Comparison of ENCODE assay signal across 8 cellular contexts in the genomic region with DNA sequence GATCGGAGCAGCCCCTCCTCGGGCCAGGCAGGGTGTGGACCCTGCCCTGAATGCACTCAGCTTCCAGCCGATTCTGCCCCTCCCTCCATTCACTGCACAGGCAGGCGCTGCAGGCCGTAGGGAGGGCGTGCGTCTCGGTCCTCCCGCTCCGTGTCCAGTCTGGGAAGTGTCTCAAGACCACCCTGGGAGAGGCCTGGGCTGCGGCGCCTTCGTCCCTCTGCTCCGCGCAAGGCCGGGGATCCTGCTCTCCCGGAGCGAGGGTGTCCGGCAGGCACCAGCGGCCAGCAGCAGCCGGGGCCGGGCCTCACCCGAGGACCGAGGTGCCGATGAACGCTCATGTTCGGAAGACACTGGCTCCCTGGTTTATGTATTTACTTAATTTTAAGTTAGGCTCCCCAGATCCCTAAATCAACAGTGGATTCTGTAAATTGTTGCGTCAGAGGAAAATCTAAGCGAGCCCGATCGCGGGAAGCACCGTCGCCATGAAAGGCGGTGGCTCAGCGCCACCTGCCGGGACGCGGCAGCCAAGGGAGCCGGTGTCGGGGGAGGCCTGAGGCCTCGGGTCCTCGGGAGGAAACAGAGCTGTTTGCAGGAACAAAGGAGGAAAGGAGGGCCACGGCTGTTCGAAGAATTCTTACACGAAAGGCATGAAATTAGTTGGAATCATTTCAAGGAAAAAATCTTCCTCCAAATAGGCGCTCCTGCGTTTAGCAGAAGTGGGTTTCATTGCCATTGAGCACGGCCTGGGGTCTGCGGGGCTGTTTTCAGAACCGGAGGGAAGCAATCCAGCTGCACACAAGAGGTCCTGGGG.
DNase-seq lines count a peak whose midpoint lies in the region; ATAC-seq, FAIRE-seq and TF ChIP-seq lines count a peak whose summit lies in the region.

No MANE protein-coding gene starts in this region.

- TF ChIP-seq CTCF in CD14-positive monocyte (IDR thresholded peaks at IDR 0.05) (peak; percentile 56), SK-N-SH (IDR thresholded peaks at IDR 0.05) (peak; percentile 67)

- intact Hi-C loops in CD14-positive monocyte (cut with micrococcal nuclease) = no loop called here

- peak overlapping the region; percentile 54 for H3K4me3 ChIP-seq in HUES64 (ENCODE audit: low read length)
- H3K4me3 ChIP-seq in SK-N-SH (ENCODE audit: low read depth in 2 of 2, low read length in 1 of 2) = peak overlapping the region in 1 of 2 experiments; percentile 40; a peak in 2 of 4 replicates
- H3K4me3 ChIP-seq in neuron (ENCODE audit: low read length) = peak overlapping the region; percentile 47

- no peaks in the 10 kb centered on the region for H4K20me1 ChIP-seq in SK-N-SH (ENCODE audit: insufficient read depth)

- peak overlapping the region in 1 of 7 donors; percentile 10 for H3K27ac Mint-ChIP-seq in CD14-positive monocyte

- H3K9me3 Mint-ChIP-seq in CD14-positive monocyte = no peaks in the 10 kb centered on the region

- CTCF ChIA-PET in SK-N-SH (lab: Yijun Ruan, JAX) = interaction anchor here (0.5 to 3.9 kb wide), 43 partner anchors 8 to 1124 kb away, joined by 3 to 29 read pairs (median 3); no protein-coding TSS in a partner anchor

- POLR2A ChIA-PET in SK-N-SH (lab: Yijun Ruan, JAX) = no interaction called here

- H3K9ac ChIP-seq in HUES64 (ENCODE audit: low read depth, low read length) (peak overlapping the region; percentile 57), SK-N-SH (no peak overlapping the region)

- peak overlapping the region; percentile 49; the same call in 1 of the 2 replicates for H3K4me2 ChIP-seq in SK-N-SH

- H3K36me3 ChIP-seq in HUES64 (ENCODE audit: insufficient read depth, low read length) = no peaks in the 10 kb centered on the region
- no peaks in the 10 kb centered on the region for H3K36me3 ChIP-seq in SK-N-SH (replicated peaks in 1 of 2; ENCODE audit: control insufficient read depth in 1 of 2, insufficient read depth in 2 of 2, low read length in 1 of 2)
- no peaks in the 10 kb centered on the region for H3K36me3 ChIP-seq in neuron (ENCODE audit: insufficient read depth, low read length)

- no peak overlapping the region for H2AFZ ChIP-seq in SK-N-SH (ENCODE audit: low read depth)
- H2AFZ ChIP-seq in neuron (ENCODE audit: low read depth, low read length) = peak overlapping the region; percentile 94

- H3K9me3 ChIP-seq in HUES64 (ENCODE audit: insufficient read depth, low read depth, low read length) (no peaks in the 10 kb centered on the region), SK-N-SH (no peaks in the 10 kb centered on the region), neuron (ENCODE audit: low read length) (no peaks in the 10 kb centered on the region)

- no peaks in the 10 kb centered on the region for H3K79me2 ChIP-seq in SK-N-SH (ENCODE audit: insufficient read depth)

- H3K27me3 Mint-ChIP-seq in CD14-positive monocyte (ENCODE audit: low read depth in 3 of 3) = peaks cover 0 to 2% (median 0%) of the 10 kb centered on the region in 3 donors

- FAIRE-seq in frontal cortex (lab: Jason Lieb, UNC) = no peak

- peaks cover 14 to 17% of the 10 kb centered on the region in 2 donors for H3K36me3 Mint-ChIP-seq in CD14-positive monocyte

- 6% methylated on average over 50 of the region's 51 CpGs for WGBS in HUES64
- WGBS in SK-N-SH (ENCODE audit: low lambda C conversion rate) = 11% methylated on average over 23 of the region's 51 CpGs

- ATAC-seq in HG03565 (IDR thresholded peaks at IDR 0.05; ENCODE audit: unreplicated experiment) (no peak), HG03039 (IDR thresholded peaks at IDR 0.05; ENCODE audit: unreplicated experiment) (no peak)

- H3K4me1 ChIP-seq in HUES64 (ENCODE audit: insufficient read depth, low read length) (no peaks in the 10 kb centered on the region), SK-N-SH (ENCODE audit: control insufficient read depth in 1 of 2, insufficient read depth in 2 of 2, low read depth in 1 of 2, low read length in 1 of 2) (peaks cover 0 to 5% of the 10 kb centered on the region in 2 experiments; a peak in 1 of 4 replicates), neuron (ENCODE audit: insufficient read depth, low read length) (peaks cover 17% of the 10 kb centered on the region)

- TF ChIP-seq EP300 in SK-N-SH (IDR thresholded peaks at IDR 0.05; ENCODE audit: borderline replicate concordance in 1 of 2, low read depth in 1 of 2, low read length in 1 of 2) = no peak

- peaks cover 6% of the 10 kb centered on the region for H3K4me1 Mint-ChIP-seq in CD14-positive monocyte

- DNase-seq in CD14-positive monocyte (ENCODE audit: low spot score) = no peak
- peak; percentile 91 for DNase-seq in SK-N-SH
- peak; percentile 85 to 93 for DNase-seq in frontal cortex (ENCODE audit: low spot score in 2 of 2)
- DNase-seq in NCI-H226 = no peak

- TF ChIP-seq RAD21 in SK-N-SH (IDR thresholded peaks at IDR 0.05; ENCODE audit: low read length) = peak; percentile 85

- H3F3A ChIP-seq in SK-N-SH (replicated peaks; ENCODE audit: insufficient read depth) = no peaks in the 10 kb centered on the region

- H3K27me3 ChIP-seq in HUES64 (ENCODE audit: insufficient read depth, low read length) (no peaks in the 10 kb centered on the region; the same call in 1 of the 2 replicates), SK-N-SH (ENCODE audit: insufficient read depth) (no peaks in the 10 kb centered on the region; the same call in 1 of the 2 replicates), neuron (ENCODE audit: insufficient read depth, low read length) (peaks cover 11% of the 10 kb centered on the region)

- no peaks in the 10 kb centered on the region for H3K9me2 ChIP-seq in SK-N-SH

- H3K27ac ChIP-seq in HUES64 (ENCODE audit: low read depth, low read length) = no peak overlapping the region
- H3K27ac ChIP-seq in SK-N-SH (ENCODE audit: low read depth in 2 of 2, low read length in 1 of 2) = no peak overlapping the region

- H3K4me3 Mint-ChIP-seq in CD14-positive monocyte = no peak overlapping the region

TF ChIP-seq in SK-N-SH, 30 proteins besides CTCF, POLR2A, EP300 and RAD21:
- TF ChIP-seq, protein P1, sequence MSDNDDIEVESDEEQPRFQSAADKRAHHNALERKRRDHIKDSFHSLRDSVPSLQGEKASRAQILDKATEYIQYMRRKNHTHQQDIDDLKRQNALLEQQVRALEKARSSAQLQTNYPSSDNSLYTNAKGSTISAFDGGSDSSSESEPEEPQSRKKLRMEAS (IDR thresholded peaks at IDR 0.05; ENCODE audit: low read depth) = no peak
- TF ChIP-seq SMC3 (IDR thresholded peaks at IDR 0.05; ENCODE audit: low read depth, low read length) = peak; percentile 54; the same call in 1 of the 2 replicates
- peak; percentile 71 for TF ChIP-seq CHD2 (IDR thresholded peaks at IDR 0.05; ENCODE audit: low read length, partially characterized antibody)

Comparison
In these comparisons a context has a peak if more than half of its experiments do, and no peak if none do; other contexts are left out.
1. DNase-seq: peak in SK-N-SH (single experiment) and frontal cortex (2 of 2); none in CD14-positive monocyte (single experiment) and NCI-H226 (single experiment).